1 cellular context compared by ENCODE assay signal in genomic region chr5:180815241-180816031, GRCh38.
TF ChIP-seq lines count a peak whose summit lies in the region.

No MANE protein-coding gene starts in this region.

TF ChIP-seq in GM12878, 131 proteins besides CTCF, POLR2A, EP300 and RAD21:
- TF ChIP-seq ZNF592 (IDR thresholded peaks at IDR 0.05), result no peak
- TF ChIP-seq LARP7 (IDR thresholded peaks at IDR 0.05), result no peak
- TF ChIP-seq EED (IDR thresholded peaks at IDR 0.05; ENCODE audit: low read depth), result 0 out of 2 replicates have a peak, but pooled peaks have one; percentile 30
TF ChIP-seq in GM12878: peak in this region for 1.
